ENCODE assay signal across 8 cellular contexts in the genomic region with DNA sequence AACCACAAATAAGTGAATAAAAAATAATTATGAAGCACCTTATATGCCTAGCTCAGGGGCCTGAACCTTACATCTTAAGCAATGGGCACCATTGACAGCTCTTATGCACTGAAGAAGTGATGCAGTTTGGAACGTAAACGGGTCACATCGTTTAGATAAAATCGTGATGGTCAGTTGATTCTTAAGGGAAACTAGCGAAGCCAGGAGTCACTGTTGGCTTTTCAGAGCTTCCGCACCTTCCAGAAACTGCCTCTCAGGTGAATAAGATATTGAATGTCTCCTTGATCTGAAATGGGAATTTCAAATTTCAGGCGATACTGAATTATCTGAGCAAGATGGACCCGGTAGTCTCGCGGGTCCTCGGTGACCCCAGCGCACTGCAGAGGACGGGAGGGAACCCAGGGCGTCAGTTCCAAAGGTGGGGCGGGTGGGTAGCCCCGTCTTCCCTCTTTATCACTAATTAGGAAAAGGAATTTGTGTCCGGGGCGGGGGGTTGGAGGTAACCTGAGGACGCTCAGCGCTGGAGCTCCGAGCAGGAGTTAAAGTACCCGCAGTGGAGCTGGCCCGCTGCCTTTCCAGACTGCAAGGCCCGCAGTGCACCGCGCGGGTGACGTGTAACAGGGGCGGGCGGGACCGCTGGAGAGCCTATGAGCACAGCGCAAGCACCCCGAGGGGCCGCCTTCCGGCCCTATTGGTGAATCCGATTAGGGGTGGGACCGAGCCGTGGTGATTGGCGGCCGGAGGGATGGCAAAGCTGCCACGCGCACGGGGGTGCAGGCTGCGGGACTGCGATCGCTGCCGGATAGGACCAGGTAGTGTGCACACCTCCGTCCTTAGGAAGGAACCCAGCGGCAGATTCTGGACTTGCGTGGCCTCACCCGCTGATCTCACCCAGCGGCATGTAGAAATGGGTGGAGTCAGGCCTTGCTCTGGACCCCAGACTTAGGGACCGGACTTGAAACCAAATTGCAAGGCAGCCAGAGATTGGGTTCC. TPM values are rescaled to one million over a fixed set of nuclear protein-coding genes. Genes with fewer than 3 reads are reported as not detected.
DNase-seq lines count a peak whose midpoint lies in the region; ATAC-seq and TF ChIP-seq lines count a peak whose summit lies in the region.

No MANE protein-coding gene starts in this region.

- H3K9me3 ChIP-seq in hepatocyte (ENCODE audit: low read depth), result no peaks in the 10 kb centered on the region

- peak overlapping the region; percentile 68 for H2AFZ ChIP-seq in hepatocyte

- H3K79me2 ChIP-seq in hepatocyte, result no peaks in the 10 kb centered on the region

- no peaks in the 10 kb centered on the region for H3K36me3 ChIP-seq in hepatocyte (replicated peaks; ENCODE audit: insufficient read depth, low read depth)

- H4K20me1 ChIP-seq in hepatocyte (ENCODE audit: insufficient read depth, poor library complexity, severe bottlenecking), result no peaks in the 10 kb centered on the region

- peak; percentile 96 to 98 for DNase-seq in NCI-H2081 (lab: John Stamatoyannopoulos, UW)
- peak; percentile 88 for DNase-seq in T1000 (lab: John Stamatoyannopoulos, UW)
- peak; percentile 98 for DNase-seq in astrocyte of the hippocampus (ENCODE audit: low read depth, low spot score)
- DNase-seq in hepatocyte (ENCODE audit: low spot score), result peak; percentile 99
- DNase-seq in renal cortical epithelial cell (ENCODE audit: low read depth), result peak; percentile 86
- DNase-seq in KG1 (lab: John Stamatoyannopoulos, UW), result no peak

- H3K9me2 ChIP-seq in hepatocyte (replicated peaks; ENCODE audit: insufficient read depth), result no peaks in the 10 kb centered on the region

- peak overlapping the region; percentile 32 for H3K4me3 ChIP-seq in hepatocyte

- H3K4me2 ChIP-seq in hepatocyte, result peak overlapping the region; percentile 75

- ATAC-seq in GM18508 (IDR thresholded peaks at IDR 0.05; ENCODE audit: insufficient read depth, unreplicated experiment) (peak; percentile 54), HG02981 (IDR thresholded peaks at IDR 0.05; ENCODE audit: unreplicated experiment) (peak; percentile 100)

- TF ChIP-seq CTCF in hepatocyte (IDR thresholded peaks at IDR 0.05; ENCODE audit: poor library complexity), result no peak

- H3K27me3 ChIP-seq in hepatocyte, result no peaks in the 10 kb centered on the region

- H3K4me1 ChIP-seq in hepatocyte (ENCODE audit: insufficient read depth), result no peaks in the 10 kb centered on the region

- WGBS in hepatocyte (ENCODE audit: low lambda C conversion rate, missing lambda C conversion rate), result 19% methylated on average over 38 of the region's 53 CpGs

- H3K27ac ChIP-seq in hepatocyte, result peak overlapping the region; percentile 7

RNA-seq across cellular contexts. Expression of a gene that starts 19.7 kb away (rescaled TPM):
- total RNA-seq in hepatocyte, result 10.5 and 14.5 TPM in 2 replicates
- 9.5 and 16.4 TPM in 2 replicates for polyA plus RNA-seq in hepatocyte
- 9.0 and 13.9 TPM in 2 replicates for total RNA-seq in renal cortical epithelial cell
